In genomic region chr4:136337216-136337615, GRCh38 we compare ENCODE assay signal across 29 cellular contexts.
"Had no signal": no experiment of that assay in that cellular context is flagged by ENCODE, and none has a peak within 500 bp of the region (broad histone marks: within the 10 kb centered on the region; RNA-seq: fewer than 3 reads in every experiment).

No MANE protein-coding gene starts in this region.

- H3K36me3 Mint-ChIP-seq: immature natural killer cell; memory B cell; stimulated activated effector memory CD8-positive, alpha-beta T cell treated with anti-CD3 and anti-CD28 coated beads, Interleukin-12 subunit alpha, Interleukin-12 subunit beta, amount 100 ng/mL, for 72 hours had no signal

- H3K4me3 ChIP-seq: dorsolateral prefrontal cortex, esophagus muscularis mucosa, gastroesophageal sphincter, heart right ventricle, lung, pancreas, prostate gland, sigmoid colon, stomach, thyroid gland, vagina had no signal

- H3K4me3 Mint-ChIP-seq: endodermal cell; immature natural killer cell; memory B cell; natural killer cell treated with Interleukin-12 subunit alpha and Interleukin-12 subunit beta and Interleukin-15 and Interleukin-18, amount 100 ng/mL, for 72 hours; stimulated activated effector memory CD8-positive, alpha-beta T cell treated with anti-CD3 and anti-CD28 coated beads, Interleukin-12 subunit alpha, Interleukin-12 subunit beta, amount 100 ng/mL, for 72 hours had no signal

- H3K27ac ChIP-seq: dorsolateral prefrontal cortex, esophagus muscularis mucosa, foreskin keratinocyte, gastroesophageal sphincter, heart right ventricle, pancreas, prostate gland, sigmoid colon, stomach, thyroid gland, vagina had no signal

- H3K27me3 Mint-ChIP-seq: memory B cell; natural killer cell treated with Interleukin-12 subunit alpha and Interleukin-12 subunit beta and Interleukin-15 and Interleukin-18, amount 100 ng/mL, for 72 hours had no signal

- DNase-seq: cerebellar nuclear complex; dorsolateral prefrontal cortex; effector CD8-positive, alpha-beta T cell; endodermal cell; foreskin keratinocyte; glutamatergic neuron; heart right ventricle; hypothalamus; immature natural killer cell; pancreas; sigmoid colon; stimulated activated CD4-positive, alpha-beta T cell treated with anti-CD3 and anti-CD28 coated beads, Interleukin-2, amount 100 ng/mL, for 24 hours; stimulated activated CD4-positive, alpha-beta T cell treated with anti-CD3 and anti-CD28 coated beads, Interleukin-4, amount 100 ng/mL, for 24 hours; stimulated activated naive CD4-positive, alpha-beta T cell treated with Interleukin-2 at 50 U/mL for 16 hours; stomach; thyroid gland; trophoblast cell had no signal

- H3K9me3 ChIP-seq: esophagus muscularis mucosa, gastroesophageal sphincter, pancreas, prostate gland, sigmoid colon, thyroid gland, vagina had no signal

- FAIRE-seq: colon, keratinocyte, pancreas had no signal

- H3K36me3 ChIP-seq: esophagus muscularis mucosa, gastroesophageal sphincter, heart right ventricle, pancreas, prostate gland, sigmoid colon, stomach, thyroid gland, vagina had no signal

- H3K4me1 Mint-ChIP-seq: endodermal cell; immature natural killer cell; memory B cell; stimulated activated effector memory CD8-positive, alpha-beta T cell treated with anti-CD3 and anti-CD28 coated beads, Interleukin-12 subunit alpha, Interleukin-12 subunit beta, amount 100 ng/mL, for 72 hours had no signal

- ATAC-seq: foreskin keratinocyte; gastroesophageal sphincter; heart right ventricle; left lobe of liver; natural killer cell treated with Interleukin-12 subunit alpha and Interleukin-12 subunit beta and Interleukin-15 and Interleukin-18, amount 100 ng/mL, for 72 hours; pancreas; right cardiac atrium had no signal

- H3K27me3 ChIP-seq: dorsolateral prefrontal cortex, esophagus muscularis mucosa, foreskin keratinocyte, gastroesophageal sphincter, heart right ventricle, pancreas, sigmoid colon, stomach, thyroid gland, vagina had no signal

- H3K4me1 ChIP-seq: esophagus muscularis mucosa, foreskin keratinocyte, gastroesophageal sphincter, heart right ventricle, pancreas, prostate gland, sigmoid colon, stomach, thyroid gland, vagina had no signal

- H3K27ac Mint-ChIP-seq: endodermal cell; immature natural killer cell; memory B cell; natural killer cell treated with Interleukin-12 subunit alpha and Interleukin-12 subunit beta and Interleukin-15 and Interleukin-18, amount 100 ng/mL, for 72 hours; stimulated activated effector memory CD8-positive, alpha-beta T cell treated with anti-CD3 and anti-CD28 coated beads, Interleukin-12 subunit alpha, Interleukin-12 subunit beta, amount 100 ng/mL, for 72 hours had no signal
